21 cellular contexts compared by ENCODE assay signal in genomic region chr20:61864481-61864880, GRCh38.
"Had no signal": no experiment of that assay in that cellular context is flagged by ENCODE, and none has a peak within 500 bp of the region (broad histone marks: within the 10 kb centered on the region; RNA-seq: fewer than 3 reads in every experiment).

No MANE protein-coding gene starts in this region.

- H3K9me3 ChIP-seq: esophagus muscularis mucosa, gastroesophageal sphincter, lower lobe of right lung, neutrophil, pancreas, sigmoid colon, suprapubic skin, thyroid gland had no signal

- ATAC-seq: foreskin keratinocyte; gastroesophageal sphincter; left ventricle myocardium superior; lower lobe of right lung; natural killer cell; pancreas; stimulated activated naive B cell treated with anti-CD40 and anti-IgM and Interleukin-4, amounts not matched to agents 10 μg/mL and 1 μg/mL and 100 μg/mL, for 72 hours had no signal

- H3K36me3 ChIP-seq: esophagus muscularis mucosa, gastroesophageal sphincter, lower lobe of right lung, neutrophil, pancreas, sigmoid colon, suprapubic skin, thyroid gland had no signal

- H3K4me1 ChIP-seq: esophagus muscularis mucosa, foreskin keratinocyte, gastroesophageal sphincter, lower lobe of right lung, pancreas, sigmoid colon, suprapubic skin, thyroid gland had no signal

- H3K27ac ChIP-seq: coronary artery, esophagus muscularis mucosa, foreskin keratinocyte, gastroesophageal sphincter, lower lobe of right lung, neutrophil, pancreas, sigmoid colon, suprapubic skin, thyroid gland had no signal

- H3K4me3 ChIP-seq: coronary artery, esophagus muscularis mucosa, gastroesophageal sphincter, lower lobe of right lung, pancreas, sigmoid colon, suprapubic skin, thyroid gland had no signal

- DNase-seq: dermis blood vessel endothelial cell; effector memory CD4-positive, alpha-beta T cell; foreskin keratinocyte; glutamatergic neuron; immature natural killer cell; islet precursor cell; kidney glomerular epithelial cell; left ventricle myocardium superior; lower lobe of right lung; natural killer cell; sigmoid colon; stimulated activated CD4-positive, alpha-beta T cell treated with anti-CD3 and anti-CD28 coated beads, Interleukin-2, amount 100 ng/mL, for 24 hours; stimulated activated CD4-positive, alpha-beta T cell treated with anti-CD3 and anti-CD28 coated beads, Interleukin-4, amount 100 ng/mL, for 4 hours; stimulated activated naive B cell treated with anti-CD40 and anti-IgM and Interleukin-4, amounts not matched to agents 10 μg/mL and 1 μg/mL and 100 μg/mL, for 72 hours; thyroid gland had no signal

- H3K27me3 ChIP-seq: neutrophil, pancreas, thyroid gland had no signal
